1 cellular context compared by ENCODE assay signal in genomic region chr18:50427896-50428295, GRCh38.
TF ChIP-seq lines count a peak whose summit lies in the region.

No MANE protein-coding gene starts in this region.

TF ChIP-seq in H1, 55 proteins besides CTCF, POLR2A, EP300 and RAD21 (continued from another document):
- TF ChIP-seq ATF2 (IDR thresholded peaks at IDR 0.05; ENCODE audit: low read length): no peak
- TF ChIP-seq CHD2 (IDR thresholded peaks at IDR 0.05; ENCODE audit: low read length): no peak
- TF ChIP-seq TBP (IDR thresholded peaks at IDR 0.05; ENCODE audit: low read depth, low read length): no peak
- TF ChIP-seq SAP30 (IDR thresholded peaks at IDR 0.05; ENCODE audit: insufficient read depth, insufficient replicate concordance, low read length): no peak
- TF ChIP-seq KDM4A (IDR thresholded peaks at IDR 0.05; ENCODE audit: low read depth, low read length, severe bottlenecking): no peak
- no peak for TF ChIP-seq CHD7 (IDR thresholded peaks at IDR 0.05; ENCODE audit: insufficient replicate concordance, low read length)
- no peak for TF ChIP-seq KDM1A (IDR thresholded peaks at IDR 0.05; ENCODE audit: borderline replicate concordance, low read length)
- TF ChIP-seq TEAD4 (IDR thresholded peaks at IDR 0.05; ENCODE audit: low read depth, low read length): no peak
- TF ChIP-seq HDAC6 (IDR thresholded peaks at IDR 0.05; ENCODE audit: low read depth, low read length): no peak
- no peak for TF ChIP-seq JUN (IDR thresholded peaks at IDR 0.05; ENCODE audit: low read depth, low read length)
- TF ChIP-seq EGR1 (IDR thresholded peaks at IDR 0.05; ENCODE audit: borderline replicate concordance, low read depth, low read length): no peak
